Comparison of ENCODE assay signal across 17 cellular contexts in the genomic region with DNA sequence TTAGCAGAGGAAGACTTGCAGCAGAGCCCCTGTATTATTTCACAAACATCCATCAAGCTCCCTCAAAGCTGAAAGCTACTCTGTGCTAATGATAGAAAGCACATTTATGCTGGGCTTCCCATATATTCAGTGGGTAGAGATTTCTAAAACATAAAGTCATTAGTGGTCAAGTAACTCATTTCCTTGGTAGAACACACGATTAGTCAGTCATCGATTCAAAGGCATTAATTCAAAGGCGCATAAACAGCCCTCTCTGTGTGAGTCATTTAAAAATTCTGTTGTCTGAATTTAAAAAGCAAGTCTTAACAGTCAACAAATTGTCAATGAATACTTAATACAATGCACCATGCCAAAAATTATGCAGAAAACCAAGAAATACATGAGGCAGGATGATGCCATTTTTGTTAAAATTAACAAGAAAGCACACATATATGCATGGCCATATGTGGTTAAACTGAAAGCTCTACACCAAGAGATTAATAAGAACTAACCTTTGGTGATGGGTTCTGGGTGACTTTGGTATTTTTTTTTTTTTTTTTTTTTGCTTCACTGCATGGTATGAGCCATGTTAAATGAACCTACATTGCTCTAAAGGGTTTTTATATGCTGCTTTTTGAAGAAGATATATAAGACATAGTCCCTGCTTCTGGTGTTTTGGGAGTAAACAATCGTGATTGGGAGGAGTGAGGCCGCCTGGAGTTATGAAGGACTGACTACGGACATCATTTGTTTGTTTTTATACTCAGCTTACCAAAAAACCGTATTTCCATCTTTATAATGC.
DNase-seq lines count a peak whose midpoint lies in the region; ATAC-seq and TF ChIP-seq lines count a peak whose summit lies in the region.
"Had no signal": no experiment of that assay in that cellular context is flagged by ENCODE, and none has a peak within 500 bp of the region (broad histone marks: within the 10 kb centered on the region; RNA-seq: fewer than 3 reads in every experiment).

No MANE protein-coding gene starts in this region.

- H3K27ac Mint-ChIP-seq in HFFc6, result peak overlapping the region; percentile 54
- no peak overlapping the region for H3K27ac Mint-ChIP-seq in activated T-cell treated with anti-CD3 and anti-CD28 coated beads, Interleukin-2, amount 50 U/mL, for 24 hours
- H3K27ac Mint-ChIP-seq: activated CD4-positive, alpha-beta T cell treated with anti-CD3 and anti-CD28 coated beads, Interleukin-2, amount 10 ng/mL, durations not matched to agents 7 days and 5 days; CD4-positive, alpha-beta T cell; IgD-negative memory B cell; natural killer cell; T-helper 1 cell treated with Interleukin-12 subunit alpha and Interleukin-12 subunit beta and Interleukin-4 antibody, amounts not matched to agents 30 μg/mL and 1 μg/mL, for 36 hours had no signal

- DNase-seq in Daoy (ENCODE audit: low read depth) (peak; percentile 53), HFFc6 (peak; percentile 47), astrocyte of the cerebellum (ENCODE audit: low read depth) (peak; percentile 41), kidney tubule cell (ENCODE audit: low spot score) (peak; percentile 80), GM10248 (ENCODE audit: extremely low spot score) (no peak)
- DNase-seq in activated T-cell treated with anti-CD3 and anti-CD28 coated beads, Interleukin-2, amount 50 U/mL, for 24 hours, result no peak
- DNase-seq: activated CD4-positive, alpha-beta T cell treated with anti-CD3 and anti-CD28 coated beads, Interleukin-2, amount 10 ng/mL, durations not matched to agents 7 days and 5 days; activated effector memory CD4-positive, alpha-beta T cell treated with anti-CD3 and anti-CD28 coated beads, Interleukin-2, amount 50 U/mL, for 16 hours; CD4-positive, alpha-beta T cell; central memory CD4-positive, alpha-beta T cell; natural killer cell; NCI-H1105 treated with DMSO at 0.1 percent for 48 hours; right cardiac atrium had no signal

- H3K9me3 Mint-ChIP-seq in HFFc6, result no peaks in the 10 kb centered on the region
- H3K9me3 Mint-ChIP-seq in activated T-cell treated with anti-CD3 and anti-CD28 coated beads, Interleukin-2, amount 50 U/mL, for 24 hours, result no peaks in the 10 kb centered on the region
- H3K9me3 Mint-ChIP-seq: activated CD4-positive, alpha-beta T cell treated with anti-CD3 and anti-CD28 coated beads, Interleukin-2, amount 10 ng/mL, durations not matched to agents 7 days and 5 days; CD4-positive, alpha-beta T cell; IgD-negative memory B cell; natural killer cell; T-helper 1 cell treated with Interleukin-12 subunit alpha and Interleukin-12 subunit beta and Interleukin-4 antibody, amounts not matched to agents 30 μg/mL and 1 μg/mL, for 36 hours had no signal

- peak overlapping the region; percentile 51 for H3K4me3 Mint-ChIP-seq in HFFc6
- H3K4me3 Mint-ChIP-seq in activated T-cell treated with anti-CD3 and anti-CD28 coated beads, Interleukin-2, amount 50 U/mL, for 24 hours, result no peak overlapping the region
- H3K4me3 Mint-ChIP-seq: activated CD4-positive, alpha-beta T cell treated with anti-CD3 and anti-CD28 coated beads, Interleukin-2, amount 10 ng/mL, durations not matched to agents 7 days and 5 days; CD4-positive, alpha-beta T cell; IgD-negative memory B cell; natural killer cell; T-helper 1 cell treated with Interleukin-12 subunit alpha and Interleukin-12 subunit beta and Interleukin-4 antibody, amounts not matched to agents 30 μg/mL and 1 μg/mL, for 36 hours had no signal

- CTCF ChIA-PET in GM10248 (lab: Yijun Ruan, JAX), result interaction anchor here (2.0 kb wide), 1 partner anchor 21 kb away, joined by 4 read pairs; no protein-coding TSS in a partner anchor

- H3K27me3 Mint-ChIP-seq in HFFc6 (ENCODE audit: insufficient read depth), result no peaks in the 10 kb centered on the region
- H3K27me3 Mint-ChIP-seq in activated T-cell treated with anti-CD3 and anti-CD28 coated beads, Interleukin-2, amount 50 U/mL, for 24 hours, result peaks cover 11% of the 10 kb centered on the region
- H3K27me3 Mint-ChIP-seq: IgD-negative memory B cell had no signal

- peaks cover 21% of the 10 kb centered on the region for H3K36me3 Mint-ChIP-seq in HFFc6 (ENCODE audit: low read depth)
- H3K36me3 Mint-ChIP-seq in activated T-cell treated with anti-CD3 and anti-CD28 coated beads, Interleukin-2, amount 50 U/mL, for 24 hours (ENCODE audit: low read depth), result no peaks in the 10 kb centered on the region
- H3K36me3 Mint-ChIP-seq: IgD-negative memory B cell, natural killer cell had no signal

- no peak overlapping the region for H3K4me3 ChIP-seq in astrocyte of the cerebellum (ENCODE audit: low read depth, low read length)

- no peak for TF ChIP-seq CTCF in HFFc6 (IDR thresholded peaks at IDR 0.05)
- no peak for TF ChIP-seq CTCF in astrocyte of the cerebellum (IDR thresholded peaks at IDR 0.05; ENCODE audit: low read depth, low read length, missing control alignments)
- TF ChIP-seq CTCF in GM10248 (IDR thresholded peaks at IDR 0.05; ENCODE audit: control extremely low read depth, extremely low read depth, low read depth, missing control alignments), result no peak

- H3K4me1 Mint-ChIP-seq in HFFc6 (ENCODE audit: low read depth), result peaks cover 42% of the 10 kb centered on the region
- H3K4me1 Mint-ChIP-seq in activated T-cell treated with anti-CD3 and anti-CD28 coated beads, Interleukin-2, amount 50 U/mL, for 24 hours (ENCODE audit: low read depth), result peaks cover 8% of the 10 kb centered on the region

- POLR2A ChIA-PET in GM10248 (lab: Yijun Ruan, JAX), result no interaction called here

- no peak for ATAC-seq in GM19351 (IDR thresholded peaks at IDR 0.05; ENCODE audit: unreplicated experiment)
- no peak for ATAC-seq in GM19452 (IDR thresholded peaks at IDR 0.05; ENCODE audit: unreplicated experiment)
- ATAC-seq: natural killer cell, right cardiac atrium had no signal

- in situ Hi-C loops in astrocyte of the cerebellum (cut with HindIII; ENCODE audit: low sequenced_read_pairs), result no loop called here

Comparison
In these comparisons a context has a peak if more than half of its experiments do, and no peak if none do; other contexts are left out.
1. DNase-seq: peak in Daoy (single experiment), HFFc6 (single experiment), astrocyte of the cerebellum (single experiment) and kidney tubule cell (single experiment); none in activated T-cell treated with anti-CD3 and anti-CD28 coated beads, Interleukin-2, amount 50 U/mL, for 24 hours (single experiment) and GM10248 (single experiment).